9 cellular contexts compared by ENCODE assay signal in the genomic region with DNA sequence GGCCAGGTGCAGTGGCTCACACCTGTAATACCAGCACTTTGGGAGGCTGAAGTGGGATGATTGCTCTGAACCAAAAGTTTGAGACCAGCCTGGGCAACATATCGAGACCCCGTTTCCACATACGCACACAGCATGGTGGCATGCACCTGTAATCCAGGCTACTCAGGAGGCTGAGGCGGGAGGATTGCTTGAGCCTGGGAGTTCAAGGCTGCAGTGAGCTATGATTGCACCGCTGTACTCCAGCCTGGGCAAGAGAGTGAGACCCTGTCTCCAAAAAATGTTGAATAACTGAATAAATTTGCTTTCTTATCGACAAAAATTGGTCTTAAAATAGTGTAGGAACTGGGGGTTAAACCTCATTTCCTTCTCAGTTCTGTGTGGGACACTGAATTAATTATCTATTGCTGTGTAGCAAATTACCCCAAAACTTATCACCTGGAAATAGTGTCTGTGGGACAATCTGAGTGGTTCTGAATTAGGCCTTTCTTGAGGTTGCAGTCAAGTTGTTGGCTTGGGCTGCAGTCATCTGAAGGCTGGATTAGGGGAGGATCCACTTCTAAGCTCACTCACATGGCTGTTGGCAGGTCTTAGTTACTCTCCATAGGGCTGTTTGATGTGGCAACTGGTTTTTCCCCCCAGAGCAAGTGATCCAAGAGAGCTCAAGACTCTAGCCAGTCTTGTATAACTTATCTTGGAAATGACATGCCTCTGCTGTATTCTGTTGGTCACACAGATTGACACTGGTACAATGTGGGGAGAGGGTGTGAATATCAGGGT. TPM values are rescaled to one million over a fixed set of nuclear protein-coding genes. Genes with fewer than 3 reads are reported as not detected.
DNase-seq lines count a peak whose midpoint lies in the region; ATAC-seq and TF ChIP-seq lines count a peak whose summit lies in the region.
"Had no signal": no experiment of that assay in that cellular context is flagged by ENCODE, and none has a peak within 500 bp of the region (broad histone marks: within the 10 kb centered on the region; RNA-seq: fewer than 3 reads in every experiment).

No MANE protein-coding gene starts in this region.

- H3K4me1 ChIP-seq in A673 (ENCODE audit: insufficient read depth, low read length, poor library complexity, severe bottlenecking) (peaks cover 9% of the 10 kb centered on the region), HCT116 (ENCODE audit: control insufficient read depth in 1 of 2, insufficient read depth in 2 of 2, low read length in 2 of 2) (peaks cover 22 to 74% of the 10 kb centered on the region in 2 experiments), mesenchymal stem cell (ENCODE audit: control insufficient read depth, insufficient read depth, low read depth, low read length) (peaks cover 16% of the 10 kb centered on the region), mucosa of descending colon (ENCODE audit: low read depth) (peaks cover 47% of the 10 kb centered on the region)

- H2BK12ac ChIP-seq in mesenchymal stem cell (ENCODE audit: low read length in 2 of 2), result no peak overlapping the region

- H2AFZ ChIP-seq in HCT116 (ENCODE audit: low read depth, low read length, poor library complexity, severe bottlenecking) (no peak overlapping the region), mesenchymal stem cell (ENCODE audit: low read depth, low read length) (no peak overlapping the region)

- no peak for ATAC-seq in HCT116
- ATAC-seq in activated naive CD8-positive, alpha-beta T cell treated with anti-CD3 and anti-CD28 coated beads, Interleukin-2, amount 50 U/mL, for 24 hours, result no peak
- ATAC-seq in mucosa of descending colon, result no peak
- no peak for ATAC-seq in GM18519 (IDR thresholded peaks at IDR 0.05; ENCODE audit: low FRiP score, unreplicated experiment)

- H3K9me3 Mint-ChIP-seq in activated naive CD8-positive, alpha-beta T cell treated with anti-CD3 and anti-CD28 coated beads, Interleukin-2, amount 50 U/mL, for 24 hours, result no peaks in the 10 kb centered on the region

- no peaks in the 10 kb centered on the region for H4K20me1 ChIP-seq in HCT116 (ENCODE audit: insufficient read depth)

- H3K4me1 Mint-ChIP-seq in activated naive CD8-positive, alpha-beta T cell treated with anti-CD3 and anti-CD28 coated beads, Interleukin-2, amount 50 U/mL, for 24 hours, result peaks cover 86% of the 10 kb centered on the region

- H3K27me3 ChIP-seq in A673 (replicated peaks; ENCODE audit: insufficient read depth, low read depth, low read length, poor library complexity) (no peaks in the 10 kb centered on the region), HCT116 (ENCODE audit: insufficient read depth, low read length) (no peaks in the 10 kb centered on the region), mesenchymal stem cell (ENCODE audit: control insufficient read depth in 1 of 2, insufficient read depth in 1 of 2, low read length in 2 of 2) (no peaks in the 10 kb centered on the region)

- peak overlapping the region in 1 of 2 experiments; percentile 18 for H3K4ac ChIP-seq in mesenchymal stem cell (ENCODE audit: low read depth in 1 of 2, low read length in 2 of 2)

- H4K91ac ChIP-seq in mesenchymal stem cell (ENCODE audit: low read length), result no peak overlapping the region

- POLR2A ChIA-PET in A673 (lab: Charles Lee; ENCODE audit: low non-redundant PET), result no interaction called here
- POLR2A ChIA-PET in HCT116 (lab: Charles Lee), result interaction anchor here (0.6 to 2.0 kb wide), 2 partner anchors 23 to 35 kb away, joined by 4 to 11 read pairs; a partner anchor contains a TSS

- H3K27ac ChIP-seq in A673 (ENCODE audit: low read depth, low read length, poor library complexity, severe bottlenecking) (no peak overlapping the region), HCT116 (ENCODE audit: low read depth, low read length) (no peak overlapping the region), mesenchymal stem cell (ENCODE audit: low read length, poor library complexity, severe bottlenecking) (no peak overlapping the region)

- H3K4me3 Mint-ChIP-seq in activated naive CD8-positive, alpha-beta T cell treated with anti-CD3 and anti-CD28 coated beads, Interleukin-2, amount 50 U/mL, for 24 hours, result peak overlapping the region; percentile 79

- 0 out of 2 replicates have a peak overlapping the region, but pooled peaks have one; percentile 11 for H3K9ac ChIP-seq in HCT116 (ENCODE audit: low read length)
- H3K9ac ChIP-seq in mesenchymal stem cell (ENCODE audit: low read length), result peak overlapping the region; percentile 89

- no peak for TF ChIP-seq CTCF in A673 (conservative IDR thresholded peaks at IDR 0.05; ENCODE audit: low read depth, low read length)
- no peak for TF ChIP-seq CTCF in HCT116 (IDR thresholded peaks at IDR 0.05 in 2 of 3, conservative IDR thresholded peaks at IDR 0.05 in 1 of 3; ENCODE audit: borderline replicate concordance in 1 of 3, insufficient read depth in 1 of 3, low read depth in 2 of 3, low read length in 2 of 3)
- no peak for TF ChIP-seq CTCF in mucosa of descending colon (IDR thresholded peaks at IDR 0.05)

- H3K4me3 ChIP-seq in A673 (ENCODE audit: low read depth, low read length, poor library complexity, severe bottlenecking), result no peak overlapping the region
- H3K4me3 ChIP-seq in HCT116 (replicated peaks in 1 of 2; ENCODE audit: low read depth in 1 of 2, low read length in 2 of 2), result peak overlapping the region; percentile 69 to 75; a peak in 3 of 4 replicates
- peak overlapping the region in 1 of 2 experiments; percentile 95 for H3K4me3 ChIP-seq in mesenchymal stem cell (ENCODE audit: insufficient read depth in 1 of 2, low read depth in 1 of 2, low read length in 2 of 2)
- H3K4me3 ChIP-seq in mucosa of descending colon, result no peak overlapping the region

- H3K4me2 ChIP-seq in HCT116 (ENCODE audit: low read length) (peak overlapping the region; percentile 86), mesenchymal stem cell (ENCODE audit: low read length, poor library complexity, severe bottlenecking) (no peak overlapping the region)

- TF ChIP-seq RAD21 in HCT116 (IDR thresholded peaks at IDR 0.05; ENCODE audit: low read depth), result no peak

- WGBS in mesenchymal stem cell, result 83% methylated on average over 6 of the region's 6 CpGs

- BruUV-seq in A673 (replicated peaks; lab: Mats Ljungman, UMichigan), result TSS peak; percentile 19
- BruUV-seq in HCT116 (replicated peaks; lab: Mats Ljungman, UMichigan), result no TSS peak

- no peak overlapping the region for H3K14ac ChIP-seq in mesenchymal stem cell (ENCODE audit: low read length in 2 of 2)

- peaks cover 9% of the 10 kb centered on the region; the same call in 1 of the 2 replicates for H3K79me2 ChIP-seq in HCT116 (ENCODE audit: insufficient read depth, low read length)

- H3K9me2 ChIP-seq in HCT116 (ENCODE audit: insufficient read depth), result no peaks in the 10 kb centered on the region

- H3K79me1 ChIP-seq in mesenchymal stem cell (replicated peaks; ENCODE audit: low read length, poor library complexity, severe bottlenecking), result peaks cover 21% of the 10 kb centered on the region

- H2AK5ac ChIP-seq in mesenchymal stem cell (ENCODE audit: low read length, severe bottlenecking), result no peak overlapping the region

- TF ChIP-seq POLR2A in HCT116 (IDR thresholded peaks at IDR 0.05; ENCODE audit: borderline replicate concordance, extremely low read depth, insufficient read depth, insufficient read length), result no peak

- peak overlapping the region; percentile 81 for H3K27ac Mint-ChIP-seq in activated naive CD8-positive, alpha-beta T cell treated with anti-CD3 and anti-CD28 coated beads, Interleukin-2, amount 50 U/mL, for 24 hours

- RAD21 ChIA-PET in HCT116 (lab: Charles Lee; ENCODE audit: low non-redundant PET in 1 of 2, low total read pairs in 2 of 2, uncharacterized antibody in 2 of 2, unreplicated experiment in 2 of 2), result no interaction called here

- CTCF ChIA-PET in A673 (lab: Charles Lee), result no interaction called here
- CTCF ChIA-PET in HCT116 (lab: Charles Lee), result no interaction called here

- no peak overlapping the region for H3K23ac ChIP-seq in mesenchymal stem cell (ENCODE audit: low read length in 2 of 2)

- no peak overlapping the region for H4K8ac ChIP-seq in mesenchymal stem cell (ENCODE audit: low read length)

- H3K36me3 Mint-ChIP-seq in activated naive CD8-positive, alpha-beta T cell treated with anti-CD3 and anti-CD28 coated beads, Interleukin-2, amount 50 U/mL, for 24 hours (ENCODE audit: low read depth), result peaks cover 2% of the 10 kb centered on the region

- DNase-seq in A673 (ENCODE audit: low spot score), result no peak
- DNase-seq in HCT116 (ENCODE audit: low read depth, low spot score), result no peak
- DNase-seq in activated naive CD8-positive, alpha-beta T cell treated with anti-CD3 and anti-CD28 coated beads, Interleukin-2, amount 50 U/mL, for 24 hours, result no peak
- DNase-seq in mesenchymal stem cell, result no peak
- no peak for DNase-seq in mucosa of descending colon
- DNase-seq in NOMO-1 (lab: John Stamatoyannopoulos, UW; ENCODE audit: unreplicated experiment in 2 of 2), result no peak
- no peak for DNase-seq in NCI-H2081 treated with DMSO at 0.1 percent for 48 hours (lab: John Stamatoyannopoulos, UW)
- DNase-seq: dermis blood vessel endothelial cell had no signal

- H3K18ac ChIP-seq in mesenchymal stem cell (ENCODE audit: low read depth in 1 of 2, low read length in 2 of 2), result no peak overlapping the region

- no peaks in the 10 kb centered on the region for H3K27me3 Mint-ChIP-seq in activated naive CD8-positive, alpha-beta T cell treated with anti-CD3 and anti-CD28 coated beads, Interleukin-2, amount 50 U/mL, for 24 hours

- no peak overlapping the region for H2BK5ac ChIP-seq in mesenchymal stem cell (ENCODE audit: low read depth, low read length, poor library complexity, severe bottlenecking)

- intact Hi-C loops in A673 (cut with micrococcal nuclease; ENCODE audit: unreplicated experiment) (no loop called here), HCT116 (cut with micrococcal nuclease) (no loop called here), mucosa of descending colon (cut with DNase I, micrococcal nuclease) (no loop called here)

- no peak overlapping the region for H2BK120ac ChIP-seq in mesenchymal stem cell (ENCODE audit: low read depth, low read length)

- H3K36me3 ChIP-seq in A673 (ENCODE audit: insufficient read depth, low read length, poor library complexity, severe bottlenecking) (no peaks in the 10 kb centered on the region), HCT116 (ENCODE audit: control insufficient read depth in 1 of 2, insufficient read depth in 2 of 2, low read length in 2 of 2) (no peaks in the 10 kb centered on the region), mesenchymal stem cell (ENCODE audit: control insufficient read depth in 1 of 2, insufficient read depth in 2 of 2, low read depth in 1 of 2, low read length in 2 of 2) (no peaks in the 10 kb centered on the region), mucosa of descending colon (ENCODE audit: low read depth) (no peaks in the 10 kb centered on the region)

- H2BK15ac ChIP-seq in mesenchymal stem cell (ENCODE audit: low read depth, poor library complexity, severe bottlenecking), result no peak overlapping the region

- H3K9me3 ChIP-seq in A673 (ENCODE audit: low read depth, low read length, poor library complexity, severe bottlenecking) (no peaks in the 10 kb centered on the region), HCT116 (ENCODE audit: control insufficient read depth in 1 of 2, insufficient read depth in 1 of 2, low read depth in 1 of 2, low read length in 2 of 2) (no peaks in the 10 kb centered on the region), mesenchymal stem cell (ENCODE audit: control insufficient read depth, low read length) (no peaks in the 10 kb centered on the region), mucosa of descending colon (no peaks in the 10 kb centered on the region)

RNA-seq across cellular contexts. Expression of a gene that starts 2.0 kb away (rescaled TPM):
- total RNA-seq in A673 (2021) (6.1 and 6.6 TPM in 2 replicates), HCT116 (2021; ENCODE audit: unreplicated experiment) (12.7 TPM), mucosa of descending colon (10 to 100 TPM; 19.0 to 38.6 (median 34.8) TPM)
- polyA plus RNA-seq in HCT116 (2012), result 6.4 and 7.5 TPM in 2 replicates
- polyA plus RNA-seq in mesenchymal stem cell (2013, experiment 1 of 2), result 14.3 TPM
- 15.1 TPM for polyA plus RNA-seq in mesenchymal stem cell (2013, experiment 2 of 2)

RNA-seq across cellular contexts. Expression of a gene that starts 34.6 kb away (rescaled TPM):
- total RNA-seq in A673 (2021) (26.6 and 28.9 TPM in 2 replicates), HCT116 (2021; ENCODE audit: unreplicated experiment) (28.9 TPM), mucosa of descending colon (10 to 100 TPM; 25.6 to 36.4 (median 30.6) TPM)
- polyA plus RNA-seq in HCT116 (2012), result 18.2 and 18.3 TPM in 2 replicates
- polyA plus RNA-seq in mesenchymal stem cell (2013, experiment 1 of 2), result 10.1 TPM
- polyA plus RNA-seq in mesenchymal stem cell (2013, experiment 2 of 2), result 11.7 TPM

Comparison
In these comparisons a context has a peak if more than half of its experiments do, and no peak if none do; other contexts are left out.
1. H3K4me3 ChIP-seq: peak in HCT116 (2 of 2); none in A673 (single experiment) and mucosa of descending colon (single experiment).